20 cellular contexts compared by ENCODE assay signal in genomic region chr2:98632351-98632750, GRCh38.
"Had no signal": no experiment of that assay in that cellular context is flagged by ENCODE, and none has a peak within 500 bp of the region (broad histone marks: within the 10 kb centered on the region; RNA-seq: fewer than 3 reads in every experiment).

No MANE protein-coding gene starts in this region.

- H3K9me3 Mint-ChIP-seq: activated CD4-positive, alpha-beta memory T cell treated with anti-CD3 and anti-CD28 coated beads, Interleukin-2, amount 10 ng/mL, durations not matched to agents 7 days and 5 days; naive B cell; stimulated activated memory B cell treated with anti-CD40 and anti-IgM and Interleukin-4, amounts not matched to agents 10 μg/mL and 1 μg/mL and 100 μg/mL, for 72 hours; T-helper 1 cell treated with Interleukin-12 subunit alpha and Interleukin-12 subunit beta and Interleukin-4 antibody, amounts not matched to agents 30 μg/mL and 1 μg/mL, for 36 hours had no signal

- H3K9ac ChIP-seq: parathyroid adenoma had no signal

- H3K4me1 ChIP-seq: ascending aorta, parathyroid adenoma, sigmoid colon had no signal

- H3K27me3 ChIP-seq: ascending aorta, neutrophil, sigmoid colon had no signal

- ATAC-seq: activated CD4-positive, alpha-beta T cell treated with anti-CD3 and anti-CD28 coated beads for 36 hours; left ventricle myocardium superior; mucosa of descending colon; SK-N-SH treated with all-trans-retinoic acid at 6 μM for 48 hours; stimulated activated memory B cell treated with anti-CD40 and anti-IgM and Interleukin-4, amounts not matched to agents 10 μg/mL and 1 μg/mL and 100 μg/mL, for 72 hours; WTC11 had no signal

- DNase-seq: activated CD4-positive, alpha-beta memory T cell treated with anti-CD3 and anti-CD28 coated beads, Interleukin-2, amount 10 ng/mL, durations not matched to agents 7 days and 5 days; activated CD4-positive, alpha-beta T cell treated with anti-CD3 and anti-CD28 coated beads for 36 hours; activated CD8-positive, alpha-beta memory T cell treated with anti-CD3 and anti-CD28 coated beads, Interleukin-2, amount 50 U/mL, for 48 hours; activated gamma-delta T cell; cerebellar nuclear complex; dermis blood vessel endothelial cell; effector memory CD4-positive, alpha-beta T cell; left ventricle myocardium superior; mucosa of descending colon; naive B cell; SHP77 treated with DMSO at 0.1 percent for 48 hours; sigmoid colon; stimulated activated CD4-positive, alpha-beta T cell treated with anti-CD3 and anti-CD28 coated beads, Interleukin-4, amount 100 ng/mL, for 24 hours had no signal

- H3K27ac ChIP-seq: ascending aorta, neutrophil, parathyroid adenoma, sigmoid colon had no signal

- H3K27ac Mint-ChIP-seq: activated CD4-positive, alpha-beta memory T cell treated with anti-CD3 and anti-CD28 coated beads, Interleukin-2, amount 10 ng/mL, durations not matched to agents 7 days and 5 days; activated CD4-positive, alpha-beta T cell treated with anti-CD3 and anti-CD28 coated beads for 36 hours; naive B cell; stimulated activated memory B cell treated with anti-CD40 and anti-IgM and Interleukin-4, amounts not matched to agents 10 μg/mL and 1 μg/mL and 100 μg/mL, for 72 hours; T-helper 1 cell treated with Interleukin-12 subunit alpha and Interleukin-12 subunit beta and Interleukin-4 antibody, amounts not matched to agents 30 μg/mL and 1 μg/mL, for 36 hours; WTC11 had no signal

- H3K4me3 Mint-ChIP-seq: activated CD4-positive, alpha-beta memory T cell treated with anti-CD3 and anti-CD28 coated beads, Interleukin-2, amount 10 ng/mL, durations not matched to agents 7 days and 5 days; activated CD4-positive, alpha-beta T cell treated with anti-CD3 and anti-CD28 coated beads for 36 hours; naive B cell; stimulated activated memory B cell treated with anti-CD40 and anti-IgM and Interleukin-4, amounts not matched to agents 10 μg/mL and 1 μg/mL and 100 μg/mL, for 72 hours; T-helper 1 cell treated with Interleukin-12 subunit alpha and Interleukin-12 subunit beta and Interleukin-4 antibody, amounts not matched to agents 30 μg/mL and 1 μg/mL, for 36 hours; WTC11 had no signal

- H3K4me3 ChIP-seq: ascending aorta, mucosa of descending colon, sigmoid colon had no signal

- H3K27me3 Mint-ChIP-seq: activated CD4-positive, alpha-beta memory T cell treated with anti-CD3 and anti-CD28 coated beads, Interleukin-2, amount 10 ng/mL, durations not matched to agents 7 days and 5 days; activated CD4-positive, alpha-beta T cell treated with anti-CD3 and anti-CD28 coated beads for 36 hours; naive B cell; stimulated activated memory B cell treated with anti-CD40 and anti-IgM and Interleukin-4, amounts not matched to agents 10 μg/mL and 1 μg/mL and 100 μg/mL, for 72 hours had no signal

- H3K36me3 Mint-ChIP-seq: WTC11 had no signal

- H3K9me3 ChIP-seq: ascending aorta, mucosa of descending colon, neutrophil, sigmoid colon had no signal
